In the genomic region with DNA sequence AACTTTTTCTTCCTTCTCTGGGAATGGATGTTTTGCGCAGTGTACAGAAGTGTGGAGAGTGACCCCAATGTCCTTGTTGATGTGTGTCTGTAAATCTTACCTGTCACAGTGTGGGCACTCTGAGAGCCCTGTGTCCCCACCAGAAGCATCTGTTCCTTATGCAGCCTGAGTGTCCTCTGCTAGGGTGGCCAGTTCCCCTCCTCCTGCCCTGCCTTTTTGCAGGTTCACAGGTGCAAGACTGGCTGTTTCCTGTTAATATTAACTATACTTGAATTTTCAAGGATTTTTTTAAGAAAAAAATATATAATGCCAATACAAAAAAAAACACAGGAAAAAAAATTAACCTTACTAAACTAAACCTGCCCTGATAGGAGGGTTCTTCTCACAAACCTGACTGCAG, we compare ENCODE assay signal across 15 cellular contexts. TPM values are rescaled to one million over a fixed set of nuclear protein-coding genes. Genes with fewer than 3 reads are reported as not detected.
DNase-seq lines count a peak whose midpoint lies in the region; ATAC-seq and TF ChIP-seq lines count a peak whose summit lies in the region.
"Had no signal": no experiment of that assay in that cellular context is flagged by ENCODE, and none has a peak within 500 bp of the region (broad histone marks: within the 10 kb centered on the region; RNA-seq: fewer than 3 reads in every experiment).

No MANE protein-coding gene starts in this region.

- H3K4me3 ChIP-seq in lower lobe of right lung, result no peak overlapping the region
- H3K4me3 ChIP-seq: BLaER1 treated with 17β-estradiol and CSF1 and Interleukin-3, amounts not matched to agents 10 nM and 100 nM; GM23248 had no signal

- no peaks in the 10 kb centered on the region for H3K36me3 ChIP-seq in lower lobe of right lung
- H3K36me3 ChIP-seq: BLaER1 treated with 17β-estradiol and CSF1 and Interleukin-3, amounts not matched to agents 10 nM and 100 nM had no signal

- H3K27me3 ChIP-seq in lower lobe of right lung (ENCODE audit: low read depth), result no peaks in the 10 kb centered on the region
- H3K27me3 ChIP-seq: BLaER1 treated with 17β-estradiol and CSF1 and Interleukin-3, amounts not matched to agents 10 nM and 100 nM had no signal

- H3K4me3 Mint-ChIP-seq in activated T-cell treated with anti-CD3 and anti-CD28 coated beads, Interleukin-2, amount 50 U/mL, for 24 hours, result peak overlapping the region; percentile 23
- H3K4me3 Mint-ChIP-seq in activated T-helper 2 cell treated with anti-CD3 and anti-CD28 coated beads, Interferon-gamma antibody, Interleukin-2, Interleukin-4, amounts not matched to agents 10 μg/mL and 5 μg/mL and 100 μg/mL, durations not matched to agents 14 hours and 24 hours and 36 hours (ENCODE audit: low read depth), result no peak overlapping the region
- no peak overlapping the region for H3K4me3 Mint-ChIP-seq in T-helper 17 cell
- H3K4me3 Mint-ChIP-seq: CD4-positive, CD25-positive, alpha-beta regulatory T cell had no signal

- no peak for DNase-seq in activated T-cell treated with anti-CD3 and anti-CD28 coated beads, Interleukin-2, amount 50 U/mL, for 24 hours
- no peak for DNase-seq in activated T-cell treated with anti-CD3 and anti-CD28 coated beads, Interleukin-2, amount 50 U/mL, for 1 hour
- no peak for DNase-seq in activated T-helper 2 cell treated with anti-CD3 and anti-CD28 coated beads, Interferon-gamma antibody, Interleukin-2, Interleukin-4, amounts not matched to agents 10 μg/mL and 5 μg/mL and 100 μg/mL, durations not matched to agents 14 hours and 24 hours and 36 hours (ENCODE audit: low spot score)
- DNase-seq in lower lobe of right lung (peak; percentile 6), T-helper 17 cell (no peak), NCI-H2081 treated with DMSO at 0.1 percent for 48 hours (lab: John Stamatoyannopoulos, UW) (no peak)
- DNase-seq: ACHN; CD4-positive, CD25-positive, alpha-beta regulatory T cell; DMS53; GM23248 had no signal

- intact Hi-C loops in activated T-helper 2 cell treated with anti-CD3 and anti-CD28 coated beads, Interferon-gamma antibody, Interleukin-2, Interleukin-4, amounts not matched to agents 10 μg/mL and 5 μg/mL and 100 μg/mL, durations not matched to agents 14 hours and 24 hours and 36 hours (cut with micrococcal nuclease), result no loop called here
- intact Hi-C loops in lower lobe of right lung (cut with DNase I), result no loop called here

- H3K27ac ChIP-seq in lower lobe of right lung, result no peak overlapping the region
- H3K27ac ChIP-seq: BLaER1 treated with 17β-estradiol and CSF1 and Interleukin-3, amounts not matched to agents 10 nM and 100 nM; GM23248; HL-60 had no signal

- peaks cover 8% of the 10 kb centered on the region for H3K36me3 Mint-ChIP-seq in activated T-cell treated with anti-CD3 and anti-CD28 coated beads, Interleukin-2, amount 50 U/mL, for 24 hours (ENCODE audit: low read depth)
- H3K36me3 Mint-ChIP-seq in activated T-helper 2 cell treated with anti-CD3 and anti-CD28 coated beads, Interferon-gamma antibody, Interleukin-2, Interleukin-4, amounts not matched to agents 10 μg/mL and 5 μg/mL and 100 μg/mL, durations not matched to agents 14 hours and 24 hours and 36 hours (ENCODE audit: low read depth), result peaks cover 11% of the 10 kb centered on the region
- no peaks in the 10 kb centered on the region for H3K36me3 Mint-ChIP-seq in T-helper 17 cell (ENCODE audit: low read depth)
- H3K36me3 Mint-ChIP-seq: CD4-positive, CD25-positive, alpha-beta regulatory T cell had no signal

- peaks cover 7% of the 10 kb centered on the region for H3K9me3 Mint-ChIP-seq in activated T-cell treated with anti-CD3 and anti-CD28 coated beads, Interleukin-2, amount 50 U/mL, for 24 hours
- peaks cover 12% of the 10 kb centered on the region for H3K9me3 Mint-ChIP-seq in activated T-helper 2 cell treated with anti-CD3 and anti-CD28 coated beads, Interferon-gamma antibody, Interleukin-2, Interleukin-4, amounts not matched to agents 10 μg/mL and 5 μg/mL and 100 μg/mL, durations not matched to agents 14 hours and 24 hours and 36 hours

- no peak for TF ChIP-seq CTCF in lower lobe of right lung (IDR thresholded peaks at IDR 0.05)

- H3K27me3 Mint-ChIP-seq in activated T-cell treated with anti-CD3 and anti-CD28 coated beads, Interleukin-2, amount 50 U/mL, for 24 hours, result no peaks in the 10 kb centered on the region
- no peaks in the 10 kb centered on the region for H3K27me3 Mint-ChIP-seq in activated T-helper 2 cell treated with anti-CD3 and anti-CD28 coated beads, Interferon-gamma antibody, Interleukin-2, Interleukin-4, amounts not matched to agents 10 μg/mL and 5 μg/mL and 100 μg/mL, durations not matched to agents 14 hours and 24 hours and 36 hours (ENCODE audit: low read depth)
- no peaks in the 10 kb centered on the region for H3K27me3 Mint-ChIP-seq in T-helper 17 cell

- ATAC-seq in lower lobe of right lung (no peak), T-helper 17 cell (no peak), HG03378 (IDR thresholded peaks at IDR 0.05; ENCODE audit: unreplicated experiment) (no peak)
- ATAC-seq: HCT116 had no signal

- peaks cover 77% of the 10 kb centered on the region for H3K4me1 Mint-ChIP-seq in activated T-cell treated with anti-CD3 and anti-CD28 coated beads, Interleukin-2, amount 50 U/mL, for 24 hours (ENCODE audit: low read depth)
- H3K4me1 Mint-ChIP-seq in activated T-helper 2 cell treated with anti-CD3 and anti-CD28 coated beads, Interferon-gamma antibody, Interleukin-2, Interleukin-4, amounts not matched to agents 10 μg/mL and 5 μg/mL and 100 μg/mL, durations not matched to agents 14 hours and 24 hours and 36 hours (ENCODE audit: low read depth), result peaks cover 45% of the 10 kb centered on the region
- H3K4me1 Mint-ChIP-seq in T-helper 17 cell, result peaks cover 20% of the 10 kb centered on the region

- H3K27ac Mint-ChIP-seq in activated T-cell treated with anti-CD3 and anti-CD28 coated beads, Interleukin-2, amount 50 U/mL, for 24 hours, result peak overlapping the region; percentile 57
- H3K27ac Mint-ChIP-seq in activated T-helper 2 cell treated with anti-CD3 and anti-CD28 coated beads, Interferon-gamma antibody, Interleukin-2, Interleukin-4, amounts not matched to agents 10 μg/mL and 5 μg/mL and 100 μg/mL, durations not matched to agents 14 hours and 24 hours and 36 hours, result peak overlapping the region; percentile 60
- no peak overlapping the region for H3K27ac Mint-ChIP-seq in T-helper 17 cell

- peaks cover 17% of the 10 kb centered on the region for H3K4me1 ChIP-seq in lower lobe of right lung

- H3K9me3 ChIP-seq in lower lobe of right lung, result no peaks in the 10 kb centered on the region
- no peaks in the 10 kb centered on the region for H3K9me3 ChIP-seq in T-helper 17 cell (ENCODE audit: control insufficient read depth, low read length, poor library complexity, severe bottlenecking)

RNA-seq across cellular contexts. Expression of a gene that starts 12.0 kb away (rescaled TPM):
- total RNA-seq in activated T-helper 2 cell treated with anti-CD3 and anti-CD28 coated beads, Interferon-gamma antibody, Interleukin-2, Interleukin-4, amounts not matched to agents 10 μg/mL and 5 μg/mL and 100 μg/mL, durations not matched to agents 14 hours and 24 hours and 36 hours, result 260 TPM in 2 replicates
- total RNA-seq in lower lobe of right lung (90.7 TPM), T-helper 17 cell (100 to 1,000 TPM; 153 to 162 TPM)

RNA-seq across cellular contexts. Expression of a gene that starts 24.1 kb away (rescaled TPM):
- 9.9 and 10.0 TPM in 2 replicates for total RNA-seq in activated T-helper 2 cell treated with anti-CD3 and anti-CD28 coated beads, Interferon-gamma antibody, Interleukin-2, Interleukin-4, amounts not matched to agents 10 μg/mL and 5 μg/mL and 100 μg/mL, durations not matched to agents 14 hours and 24 hours and 36 hours
- total RNA-seq in lower lobe of right lung (12.1 TPM), T-helper 17 cell (10 to 100 TPM; 15.1 to 15.5 TPM)

RNA-seq across cellular contexts. Expression of a gene that starts 42.2 kb away (rescaled TPM):
- total RNA-seq in activated T-helper 2 cell treated with anti-CD3 and anti-CD28 coated beads, Interferon-gamma antibody, Interleukin-2, Interleukin-4, amounts not matched to agents 10 μg/mL and 5 μg/mL and 100 μg/mL, durations not matched to agents 14 hours and 24 hours and 36 hours, result 2.7 and 3.6 TPM in 2 replicates
- total RNA-seq in lower lobe of right lung (9.8 TPM), T-helper 17 cell (1 to 10 TPM; 1.9 to 6.2 TPM)

RNA-seq across cellular contexts. Expression of a gene that starts 53.4 kb away (rescaled TPM):
- 0.07 and 0.11 TPM in 2 replicates for total RNA-seq in activated T-helper 2 cell treated with anti-CD3 and anti-CD28 coated beads, Interferon-gamma antibody, Interleukin-2, Interleukin-4, amounts not matched to agents 10 μg/mL and 5 μg/mL and 100 μg/mL, durations not matched to agents 14 hours and 24 hours and 36 hours
- 28.1 TPM for total RNA-seq in lower lobe of right lung
- under 1 TPM in 1 of 2 donors, not detected in 1; 0.89 TPM for total RNA-seq in T-helper 17 cell
- total RNA-seq: A172; CD4-positive, CD25-positive, alpha-beta regulatory T cell; GM23248 had no signal
